Comparison of ENCODE assay signal across 24 cellular contexts in the genomic region with DNA sequence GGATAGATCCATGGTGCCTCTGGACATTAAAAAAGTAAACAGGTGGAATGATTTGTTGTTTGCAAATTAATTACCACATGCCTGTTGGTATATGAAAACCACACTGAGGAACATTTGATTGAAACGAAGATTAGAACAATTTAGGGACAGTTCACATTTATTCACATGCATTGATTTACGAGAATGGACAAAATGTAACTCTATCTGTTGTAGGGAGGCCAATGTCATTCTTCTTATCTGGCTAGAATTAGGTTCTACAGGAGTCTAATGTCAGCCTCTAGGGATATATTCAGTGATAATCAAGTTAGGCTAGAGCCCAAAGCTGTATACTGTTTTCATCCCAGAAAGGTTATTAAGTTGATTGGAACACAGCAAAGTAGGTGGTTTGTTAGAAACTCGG.
A peak's percentile ranks its signal among the peaks of the same experiment; 100 is the strongest.
DNase-seq lines count a peak whose midpoint lies in the region; ATAC-seq and TF ChIP-seq lines count a peak whose summit lies in the region.
"Had no signal": no experiment of that assay in that cellular context is flagged by ENCODE, and none has a peak within 500 bp of the region (broad histone marks: within the 10 kb centered on the region; RNA-seq: fewer than 3 reads in every experiment).

No MANE protein-coding gene starts in this region.

- POLR2A ChIA-PET in HEK293 (lab: Yijun Ruan, JAX) = interaction anchor here (0.5 kb wide), 1 partner anchor 390 kb away, joined by 4 read pairs; no protein-coding TSS in a partner anchor

- H3K9me3 ChIP-seq in HEK293 (ENCODE audit: control insufficient read depth, insufficient read depth, low read depth, low read length) (no peaks in the 10 kb centered on the region), stomach smooth muscle (ENCODE audit: control insufficient read depth in 2 of 2, low read length in 2 of 2) (no peaks in the 10 kb centered on the region)
- H3K9me3 ChIP-seq: BLaER1, mucosa of descending colon, SJCRH30, tibial nerve had no signal

- no peak for DNase-seq in chondrocyte (ENCODE audit: low spot score)
- no peak for DNase-seq in activated CD4-positive, CD25-positive, alpha-beta regulatory T cell (lab: John Stamatoyannopoulos, UW)
- no peak for DNase-seq in NCI-H748 treated with DMSO at 0.1 percent for 48 hours (lab: John Stamatoyannopoulos, UW)
- no peak for DNase-seq in sciatic nerve (ENCODE audit: low spot score)
- no peak for DNase-seq in RKO (ENCODE audit: low spot score)
- DNase-seq: ACHN; activated CD4-positive, alpha-beta T cell treated with anti-CD3 and anti-CD28 coated beads, Interleukin-2, amount 50 U/mL, for 4 hours; activated naive CD4-positive, alpha-beta T cell treated with anti-CD3 and anti-CD28 coated beads, Interleukin-2, amount 10 ng/mL, durations not matched to agents 7 days and 5 days; COR-L47; DMS79 treated with DMSO at 0.1 percent for 48 hours; H7; mucosa of descending colon; NCI-H1048; NCI-H1694 treated with DMSO at 0.1 percent for 48 hours; NCI-H524; SJCRH30; stimulated activated naive CD8-positive, alpha-beta T cell treated with anti-CD3 and anti-CD28 coated beads, Interleukin-15, Interleukin-2, amounts not matched to agents 100 U/mL and 50 U/mL, for 24 hours had no signal

- H3K27ac Mint-ChIP-seq in chondrocyte (ENCODE audit: unreplicated experiment) (peak overlapping the region; percentile 92), nephron (peak overlapping the region; percentile 65 to 87 (median 82))
- H3K27ac Mint-ChIP-seq: activated naive CD4-positive, alpha-beta T cell treated with anti-CD3 and anti-CD28 coated beads, Interleukin-2, amount 10 ng/mL, durations not matched to agents 7 days and 5 days; IgD-negative memory B cell had no signal

- H3K27me3 Mint-ChIP-seq in chondrocyte (ENCODE audit: low read depth) = no peaks in the 10 kb centered on the region
- no peaks in the 10 kb centered on the region for H3K27me3 Mint-ChIP-seq in nephron (ENCODE audit: low read depth)

- H3K4me1 ChIP-seq in HEK293 (ENCODE audit: control insufficient read depth, insufficient read depth, low read length) = peaks cover 3% of the 10 kb centered on the region; the same call in 1 of the 2 replicates
- peaks cover 21% of the 10 kb centered on the region for H3K4me1 ChIP-seq in stomach smooth muscle (ENCODE audit: control insufficient read depth, insufficient read depth, low read length)
- H3K4me1 ChIP-seq: BLaER1, parathyroid adenoma, SJCRH30 had no signal

- peaks cover 0 to 37% of the 10 kb centered on the region in 2 experiments; a peak in 1 of 3 replicates for H3K36me3 ChIP-seq in HEK293 (ENCODE audit: control insufficient read depth in 2 of 2, insufficient read depth in 1 of 2, low read length in 2 of 2)
- peaks cover 49 to 54% of the 10 kb centered on the region in 2 donors for H3K36me3 ChIP-seq in stomach smooth muscle (ENCODE audit: control insufficient read depth in 2 of 2, insufficient read depth in 2 of 2, low read length in 2 of 2)
- H3K36me3 ChIP-seq: BLaER1 had no signal

- H3K4me3 ChIP-seq in HEK293 (ENCODE audit: low read depth, low read length) = no peak overlapping the region
- H3K4me3 ChIP-seq in stomach smooth muscle (ENCODE audit: low read length in 2 of 2) = no peak overlapping the region
- H3K4me3 ChIP-seq: BLaER1, mucosa of descending colon, SJCRH30, tibial nerve had no signal

- H3K9me3 Mint-ChIP-seq in chondrocyte (ENCODE audit: low read depth) (no peaks in the 10 kb centered on the region), nephron (no peaks in the 10 kb centered on the region)
- H3K9me3 Mint-ChIP-seq: activated naive CD4-positive, alpha-beta T cell treated with anti-CD3 and anti-CD28 coated beads, Interleukin-2, amount 10 ng/mL, durations not matched to agents 7 days and 5 days; IgD-negative memory B cell had no signal

- peaks cover 69% of the 10 kb centered on the region for H3K36me3 Mint-ChIP-seq in chondrocyte (ENCODE audit: low read depth)
- H3K36me3 Mint-ChIP-seq in nephron (ENCODE audit: low read depth) = peaks cover 83% of the 10 kb centered on the region
- H3K36me3 Mint-ChIP-seq: activated naive CD4-positive, alpha-beta T cell treated with anti-CD3 and anti-CD28 coated beads, Interleukin-2, amount 10 ng/mL, durations not matched to agents 7 days and 5 days; IgD-negative memory B cell had no signal

- H3K27ac ChIP-seq in HEK293 (ENCODE audit: extremely low read depth, low read depth, low read length) (no peak overlapping the region), stomach smooth muscle (ENCODE audit: low read length) (peak overlapping the region; percentile 56)
- H3K27ac ChIP-seq: BLaER1, parathyroid adenoma, SJCRH30 had no signal

- H3K27me3 ChIP-seq in stomach smooth muscle (ENCODE audit: control insufficient read depth in 1 of 2, insufficient read depth in 2 of 2, low read length in 2 of 2) = no peaks in the 10 kb centered on the region
- H3K27me3 ChIP-seq: BLaER1, SJCRH30, tibial nerve had no signal

- no peak for ATAC-seq in sciatic nerve
- ATAC-seq: mucosa of descending colon; stimulated activated naive CD8-positive, alpha-beta T cell treated with anti-CD3 and anti-CD28 coated beads, Interleukin-15, Interleukin-2, amounts not matched to agents 100 U/mL and 50 U/mL, for 24 hours had no signal

- H3K4me3 Mint-ChIP-seq in chondrocyte (ENCODE audit: unreplicated experiment) (no peak overlapping the region), nephron (peak overlapping the region in 1 of 3 experiments; percentile 24)
- H3K4me3 Mint-ChIP-seq: activated naive CD4-positive, alpha-beta T cell treated with anti-CD3 and anti-CD28 coated beads, Interleukin-2, amount 10 ng/mL, durations not matched to agents 7 days and 5 days; IgD-negative memory B cell had no signal

- no peak overlapping the region for H3K9ac ChIP-seq in stomach smooth muscle (ENCODE audit: low read length in 2 of 2)
- H3K9ac ChIP-seq: BLaER1, parathyroid adenoma had no signal

- CTCF ChIA-PET in HEK293 (lab: Yijun Ruan, JAX) = interaction anchor here (0.7 kb wide), 1 partner anchor 213 kb away, joined by 3 read pairs; no protein-coding TSS in a partner anchor

- no peak for TF ChIP-seq CTCF in HEK293 (tag by site-specific recombination; IDR thresholded peaks at IDR 0.05)
- TF ChIP-seq CTCF in chondrocyte (IDR thresholded peaks at IDR 0.05) = no peak
- TF ChIP-seq CTCF in nephron (IDR thresholded peaks at IDR 0.05; ENCODE audit: unreplicated experiment in 3 of 3) = no peak

- intact Hi-C loops in sciatic nerve (cut with DNase I) = loop anchor here (5.0 kb wide), 1 partner anchor 1490 kb away; no protein-coding TSS in a partner anchor

- H3K4me1 Mint-ChIP-seq in chondrocyte (ENCODE audit: low read depth) (peaks cover 61% of the 10 kb centered on the region), nephron (peaks cover 49% of the 10 kb centered on the region)
- H3K4me1 Mint-ChIP-seq: activated naive CD4-positive, alpha-beta T cell treated with anti-CD3 and anti-CD28 coated beads, Interleukin-2, amount 10 ng/mL, durations not matched to agents 7 days and 5 days had no signal

TF ChIP-seq in HEK293, 187 proteins besides CTCF, POLR2A, EP300 and RAD21:
- TF ChIP-seq ZNF48 (tag by site-specific recombination; IDR thresholded peaks at IDR 0.05) = no peak
- TF ChIP-seq, protein P1, sequence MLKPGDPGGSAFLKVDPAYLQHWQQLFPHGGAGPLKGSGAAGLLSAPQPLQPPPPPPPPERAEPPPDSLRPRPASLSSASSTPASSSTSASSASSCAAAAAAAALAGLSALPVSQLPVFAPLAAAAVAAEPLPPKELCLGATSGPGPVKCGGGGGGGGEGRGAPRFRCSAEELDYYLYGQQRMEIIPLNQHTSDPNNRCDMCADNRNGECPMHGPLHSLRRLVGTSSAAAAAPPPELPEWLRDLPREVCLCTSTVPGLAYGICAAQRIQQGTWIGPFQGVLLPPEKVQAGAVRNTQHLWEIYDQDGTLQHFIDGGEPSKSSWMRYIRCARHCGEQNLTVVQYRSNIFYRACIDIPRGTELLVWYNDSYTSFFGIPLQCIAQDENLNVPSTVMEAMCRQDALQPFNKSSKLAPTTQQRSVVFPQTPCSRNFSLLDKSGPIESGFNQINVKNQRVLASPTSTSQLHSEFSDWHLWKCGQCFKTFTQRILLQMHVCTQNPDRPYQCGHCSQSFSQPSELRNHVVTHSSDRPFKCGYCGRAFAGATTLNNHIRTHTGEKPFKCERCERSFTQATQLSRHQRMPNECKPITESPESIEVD (tag by site-specific recombination; IDR thresholded peaks at IDR 0.05) = 0 out of 2 replicates have a peak, but pooled peaks have one; percentile 28
